8 cellular contexts compared by ENCODE assay signal in genomic region chr14:34460841-34461240, GRCh38. TPM values are rescaled to one million over a fixed set of nuclear protein-coding genes. Genes with fewer than 3 reads are reported as not detected.
DNase-seq lines count a peak whose midpoint lies in the region; ATAC-seq, FAIRE-seq and TF ChIP-seq lines count a peak whose summit lies in the region.

No MANE protein-coding gene starts in this region.

- peak overlapping the region; percentile 73; the same call in 1 of the 2 replicates for H3K9ac ChIP-seq in KMS-11

- no peak for ATAC-seq in naive B cell (ENCODE audit: low read depth in 2 of 2)
- ATAC-seq in HG02884 (IDR thresholded peaks at IDR 0.05; ENCODE audit: unreplicated experiment) = no peak
- ATAC-seq in HG03432 (IDR thresholded peaks at IDR 0.05; ENCODE audit: unreplicated experiment) = no peak

- no peaks in the 10 kb centered on the region for H4K20me1 ChIP-seq in KMS-11 (ENCODE audit: insufficient read depth)

- H3K9me3 Mint-ChIP-seq in chondrocyte (ENCODE audit: low read depth) = no peaks in the 10 kb centered on the region
- no peaks in the 10 kb centered on the region for H3K9me3 Mint-ChIP-seq in naive B cell

- H3K36me3 Mint-ChIP-seq in chondrocyte (ENCODE audit: low read depth) (no peaks in the 10 kb centered on the region), naive B cell (no peaks in the 10 kb centered on the region)

- H3K27ac Mint-ChIP-seq in chondrocyte (ENCODE audit: unreplicated experiment) (peak overlapping the region; percentile 73), naive B cell (peak overlapping the region in 4 of 6 donors; percentile 39 to 63 (median 44))

- peak overlapping the region; percentile 79 for H3K4me2 ChIP-seq in KMS-11

- no peak for FAIRE-seq in urothelium cell line (lab: Jason Lieb, UNC)

- TF ChIP-seq CTCF in BE2C (IDR thresholded peaks at IDR 0.05; ENCODE audit: low read depth, low read length) (no peak), KMS-11 (conservative IDR thresholded peaks at IDR 0.05; ENCODE audit: low read depth, low read length) (no peak), chondrocyte (IDR thresholded peaks at IDR 0.05) (no peak)

- H3K4me3 ChIP-seq in BE2C (ENCODE audit: low read depth, low read length) (peak overlapping the region; percentile 88), KMS-11 (IDR thresholded peaks at IDR 0.05; ENCODE audit: insufficient read depth, low read depth, low read length) (peak overlapping the region; percentile 46)

- H2AFZ ChIP-seq in KMS-11 (ENCODE audit: low read depth) = peak overlapping the region; percentile 29; the same call in 1 of the 2 replicates

- H3K4me3 Mint-ChIP-seq in chondrocyte (ENCODE audit: unreplicated experiment) (peak overlapping the region; percentile 86), naive B cell (peak overlapping the region in 7 of 8 donors; percentile 21 to 98 (median 91))

- H3K36me3 ChIP-seq in BE2C = peaks cover 12% of the 10 kb centered on the region
- H3K36me3 ChIP-seq in KMS-11 (ENCODE audit: insufficient read depth) = no peaks in the 10 kb centered on the region

- H3K27me3 Mint-ChIP-seq in chondrocyte (ENCODE audit: low read depth) = no peaks in the 10 kb centered on the region
- no peaks in the 10 kb centered on the region for H3K27me3 Mint-ChIP-seq in naive B cell

- no peaks in the 10 kb centered on the region for H3K9me3 ChIP-seq in BE2C

- H3K27ac ChIP-seq in KMS-11 = 0 out of 2 replicates have a peak overlapping the region, but pooled peaks have one; percentile 51

- H3K79me2 ChIP-seq in KMS-11 (ENCODE audit: insufficient read depth, low read depth) = peaks cover 30% of the 10 kb centered on the region

- DNase-seq in BE2C = no peak
- no peak for DNase-seq in chondrocyte (ENCODE audit: low spot score)
- DNase-seq in naive B cell = no peak
- no peak for DNase-seq in urothelium cell line (ENCODE audit: low spot score)
- no peak for DNase-seq in GOT3 (lab: John Stamatoyannopoulos, UW)

- peaks cover 24% of the 10 kb centered on the region for H3K4me1 Mint-ChIP-seq in chondrocyte (ENCODE audit: low read depth)
- peaks cover 14 to 16% (median 15%) of the 10 kb centered on the region in 3 donors for H3K4me1 Mint-ChIP-seq in naive B cell

- H3K27me3 ChIP-seq in BE2C (no peaks in the 10 kb centered on the region), KMS-11 (ENCODE audit: insufficient read depth, low read depth) (no peaks in the 10 kb centered on the region)

- peaks cover 5% of the 10 kb centered on the region; the same call in 1 of the 2 replicates for H3K4me1 ChIP-seq in BE2C
- H3K4me1 ChIP-seq in KMS-11 (ENCODE audit: low read depth, poor library complexity, severe bottlenecking) = peaks cover 20% of the 10 kb centered on the region

RNA-seq across cellular contexts. Expression of gene SPTSSA, which starts 1.2 kb away (rescaled TPM):
- 43.0 TPM for polyA plus RNA-seq in BE2C (2012; ENCODE audit: insufficient read depth, insufficient read length, low read depth)
- 19.1 to 24.1 TPM (median 19.2 TPM) in 3 replicates for total RNA-seq in chondrocyte
- 10 to 100 TPM; 14.1 to 22.5 (median 16.4) TPM for polyA plus RNA-seq in naive B cell (ENCODE audit: low read depth in 6 of 6)
